ENCODE assay signal across 1 cellular context in the genomic region with DNA sequence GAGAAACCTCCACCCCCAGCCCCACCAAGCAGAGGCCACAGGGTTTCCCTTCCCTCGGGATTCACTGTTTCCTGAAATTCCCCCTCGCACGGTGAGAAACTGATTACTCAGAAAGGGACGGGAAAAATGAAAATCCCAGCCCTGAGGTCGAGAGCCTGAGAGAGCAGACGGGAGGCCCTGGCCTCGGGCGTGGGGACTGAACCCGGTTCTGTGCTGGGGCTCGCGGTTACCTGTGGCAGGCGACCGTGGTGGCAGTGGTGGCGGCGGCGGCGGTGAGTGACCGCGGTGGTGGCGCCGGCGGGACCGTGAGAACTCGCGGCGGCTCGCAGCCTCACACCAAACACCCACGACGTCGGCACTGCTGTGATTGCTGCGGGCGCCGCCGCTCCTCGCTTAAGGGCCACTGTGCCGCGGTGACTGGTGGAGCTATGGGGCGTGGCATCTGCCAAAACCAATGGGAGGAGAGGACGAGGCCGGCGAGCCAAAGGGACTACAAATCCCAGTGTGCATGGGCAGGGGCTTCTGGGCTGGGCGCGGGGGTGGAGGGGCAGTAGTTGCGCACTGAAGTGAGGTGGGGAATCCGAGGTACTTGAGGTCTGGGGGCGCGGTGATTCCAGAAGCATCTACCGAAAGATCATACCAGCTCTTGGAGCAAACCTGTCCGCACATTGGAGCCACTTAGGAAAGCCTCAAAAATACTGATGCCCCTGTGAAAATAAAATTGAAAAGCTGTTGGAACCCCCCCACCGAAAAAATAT.
TF ChIP-seq lines count a peak whose summit lies in the region.

A gene (minus strand): TSS at position 369 of the 758 bp plus-strand sequence. CDS start 15,841 bp downstream, outside the sequence.

TF ChIP-seq in IMR-90, 13 proteins besides CTCF, POLR2A, EP300 and RAD21:
- TF ChIP-seq BHLHE40 (IDR thresholded peaks at IDR 0.05; ENCODE audit: low read depth, low read length) (no peak), FOS (IDR thresholded peaks at IDR 0.05; ENCODE audit: low read depth, low read length) (no peak), CEBPB (IDR thresholded peaks at IDR 0.05; ENCODE audit: low read depth, low read length) (no peak), RCOR1 (IDR thresholded peaks at IDR 0.05; ENCODE audit: insufficient replicate concordance, low read length) (peak; percentile 4), MAZ (IDR thresholded peaks at IDR 0.05; ENCODE audit: borderline replicate concordance, low read depth, low read length) (peak; percentile 79; the same call in 1 of the 2 replicates), RFX5 (IDR thresholded peaks at IDR 0.05; ENCODE audit: low read depth, low read length) (no peak), MXI1 (IDR thresholded peaks at IDR 0.05; ENCODE audit: borderline replicate concordance, low read depth, low read length) (0 out of 2 replicates have a peak, but pooled peaks have one; percentile 25), CHD1 (IDR thresholded peaks at IDR 0.05; ENCODE audit: low read depth, low read length) (no peak), MAFK (IDR thresholded peaks at IDR 0.05; ENCODE audit: low read depth, low read length) (no peak), SMC3 (IDR thresholded peaks at IDR 0.05; ENCODE audit: low read depth, low read length) (no peak), NFE2L2 (IDR thresholded peaks at IDR 0.05; ENCODE audit: low read depth, low read length) (no peak)
- TF ChIP-seq, protein P1, sequence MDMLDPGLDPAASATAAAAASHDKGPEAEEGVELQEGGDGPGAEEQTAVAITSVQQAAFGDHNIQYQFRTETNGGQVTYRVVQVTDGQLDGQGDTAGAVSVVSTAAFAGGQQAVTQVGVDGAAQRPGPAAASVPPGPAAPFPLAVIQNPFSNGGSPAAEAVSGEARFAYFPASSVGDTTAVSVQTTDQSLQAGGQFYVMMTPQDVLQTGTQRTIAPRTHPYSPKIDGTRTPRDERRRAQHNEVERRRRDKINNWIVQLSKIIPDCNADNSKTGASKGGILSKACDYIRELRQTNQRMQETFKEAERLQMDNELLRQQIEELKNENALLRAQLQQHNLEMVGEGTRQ (IDR thresholded peaks at IDR 0.05; ENCODE audit: low read depth, low read length): peak; percentile 34; the same call in 1 of the 2 replicates
- TF ChIP-seq, protein P2, sequence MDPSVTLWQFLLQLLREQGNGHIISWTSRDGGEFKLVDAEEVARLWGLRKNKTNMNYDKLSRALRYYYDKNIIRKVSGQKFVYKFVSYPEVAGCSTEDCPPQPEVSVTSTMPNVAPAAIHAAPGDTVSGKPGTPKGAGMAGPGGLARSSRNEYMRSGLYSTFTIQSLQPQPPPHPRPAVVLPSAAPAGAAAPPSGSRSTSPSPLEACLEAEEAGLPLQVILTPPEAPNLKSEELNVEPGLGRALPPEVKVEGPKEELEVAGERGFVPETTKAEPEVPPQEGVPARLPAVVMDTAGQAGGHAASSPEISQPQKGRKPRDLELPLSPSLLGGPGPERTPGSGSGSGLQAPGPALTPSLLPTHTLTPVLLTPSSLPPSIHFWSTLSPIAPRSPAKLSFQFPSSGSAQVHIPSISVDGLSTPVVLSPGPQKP (IDR thresholded peaks at IDR 0.05; ENCODE audit: borderline replicate concordance, low read depth, low read length): no peak
